In genomic region chr17:40307691-40308289, GRCh38 we compare ENCODE assay signal across 13 cellular contexts. TPM values are rescaled to one million over a fixed set of nuclear protein-coding genes. Genes with fewer than 3 reads are reported as not detected.
DNase-seq lines count a peak whose midpoint lies in the region; ATAC-seq and TF ChIP-seq lines count a peak whose summit lies in the region.
"Had no signal": no experiment of that assay in that cellular context is flagged by ENCODE, and none has a peak within 500 bp of the region (broad histone marks: within the 10 kb centered on the region; RNA-seq: fewer than 3 reads in every experiment).

No MANE protein-coding gene starts in this region.

- no peaks in the 10 kb centered on the region for H3K9me3 Mint-ChIP-seq in stimulated activated naive CD8-positive, alpha-beta T cell treated with anti-CD3 and anti-CD28 coated beads, Interleukin-15, amount 100 ng/mL, for 72 hours
- H3K9me3 Mint-ChIP-seq in CD8-positive, alpha-beta T cell: no peaks in the 10 kb centered on the region
- H3K9me3 Mint-ChIP-seq: natural killer cell treated with Interleukin-12 subunit alpha and Interleukin-12 subunit beta and Interleukin-15 and Interleukin-18, amount 100 ng/mL, for 72 hours had no signal

- H2BK15ac ChIP-seq in mesendoderm (replicated peaks; ENCODE audit: low read depth): no peak overlapping the region

- H3K4me3 ChIP-seq in ascending aorta (no peak overlapping the region), mesendoderm (ENCODE audit: low read length) (no peak overlapping the region)
- no peak overlapping the region for H3K4me3 ChIP-seq in CD8-positive, alpha-beta T cell (ENCODE audit: low read depth, low read length)
- H3K4me3 ChIP-seq: HAP-1 had no signal

- H3K79me1 ChIP-seq in mesendoderm (ENCODE audit: low read length): peaks cover 3% of the 10 kb centered on the region

- no peak overlapping the region for H2BK120ac ChIP-seq in mesendoderm (ENCODE audit: low read depth, low read length)

- H3K4me2 ChIP-seq in mesendoderm (ENCODE audit: low read length): no peak overlapping the region

- no peak overlapping the region for H3K4ac ChIP-seq in mesendoderm (ENCODE audit: low read depth, low read length)

- no peak overlapping the region for H4K5ac ChIP-seq in mesendoderm (ENCODE audit: low read length)

- peaks cover 18% of the 10 kb centered on the region for H3K4me1 Mint-ChIP-seq in stimulated activated naive CD8-positive, alpha-beta T cell treated with anti-CD3 and anti-CD28 coated beads, Interleukin-15, amount 100 ng/mL, for 72 hours
- peaks cover 15% of the 10 kb centered on the region for H3K4me1 Mint-ChIP-seq in CD8-positive, alpha-beta T cell (ENCODE audit: low read depth)

- peaks cover 2% of the 10 kb centered on the region for H3K79me2 ChIP-seq in mesendoderm (ENCODE audit: control insufficient read depth, insufficient read depth, low read length)

- H2AK5ac ChIP-seq in mesendoderm (ENCODE audit: low read length): no peak overlapping the region

- no peak for TF ChIP-seq CTCF in ascending aorta (IDR thresholded peaks at IDR 0.05)
- no peak for TF ChIP-seq CTCF in CD8-positive, alpha-beta T cell (IDR thresholded peaks at IDR 0.05)

- peak overlapping the region; percentile 42 for H3K18ac ChIP-seq in mesendoderm (ENCODE audit: low read length)

- DNase-seq in stimulated activated naive CD8-positive, alpha-beta T cell treated with anti-CD3 and anti-CD28 coated beads, Interleukin-15, Interleukin-2, amounts not matched to agents 100 U/mL and 50 U/mL, for 24 hours: peak; percentile 8
- no peak for DNase-seq in stimulated activated naive CD8-positive, alpha-beta T cell treated with anti-CD3 and anti-CD28 coated beads, Interleukin-15, amount 100 ng/mL, for 72 hours
- DNase-seq in ascending aorta (ENCODE audit: low spot score in 2 of 2): peak in 1 of 2 donors; percentile 63
- no peak for DNase-seq in mesendoderm
- DNase-seq in mesenteric fat pad (ENCODE audit: low spot score): no peak
- no peak for DNase-seq in CD8-positive, alpha-beta T cell
- DNase-seq: amniotic stem cell, NCI-H526 had no signal

- H3K4me3 Mint-ChIP-seq in stimulated activated naive CD8-positive, alpha-beta T cell treated with anti-CD3 and anti-CD28 coated beads, Interleukin-15, amount 100 ng/mL, for 72 hours: no peak overlapping the region
- H3K4me3 Mint-ChIP-seq in CD8-positive, alpha-beta T cell: no peak overlapping the region
- H3K4me3 Mint-ChIP-seq: natural killer cell treated with Interleukin-12 subunit alpha and Interleukin-12 subunit beta and Interleukin-15 and Interleukin-18, amount 100 ng/mL, for 72 hours had no signal

- no peak overlapping the region for H4K8ac ChIP-seq in mesendoderm (ENCODE audit: low read depth, low read length)

- no peaks in the 10 kb centered on the region for H3K27me3 ChIP-seq in ascending aorta
- H3K27me3 ChIP-seq in mesendoderm (ENCODE audit: insufficient read depth, low read length, poor library complexity): no peaks in the 10 kb centered on the region
- H3K27me3 ChIP-seq in CD8-positive, alpha-beta T cell (ENCODE audit: insufficient read depth, low read length): no peaks in the 10 kb centered on the region

- no peaks in the 10 kb centered on the region for H3K27me3 Mint-ChIP-seq in stimulated activated naive CD8-positive, alpha-beta T cell treated with anti-CD3 and anti-CD28 coated beads, Interleukin-15, amount 100 ng/mL, for 72 hours
- no peaks in the 10 kb centered on the region for H3K27me3 Mint-ChIP-seq in CD8-positive, alpha-beta T cell (ENCODE audit: low read depth)
- H3K27me3 Mint-ChIP-seq: natural killer cell treated with Interleukin-12 subunit alpha and Interleukin-12 subunit beta and Interleukin-15 and Interleukin-18, amount 100 ng/mL, for 72 hours had no signal

- no peaks in the 10 kb centered on the region for H3K36me3 Mint-ChIP-seq in CD8-positive, alpha-beta T cell

- no peak overlapping the region for H3K23ac ChIP-seq in mesendoderm (ENCODE audit: low read length)

- peak overlapping the region; percentile 8 for H3K9ac ChIP-seq in mesendoderm (ENCODE audit: low read length)

- H3K56ac ChIP-seq in mesendoderm (ENCODE audit: low read length): peak overlapping the region; percentile 53

- H3K27ac Mint-ChIP-seq in stimulated activated naive CD8-positive, alpha-beta T cell treated with anti-CD3 and anti-CD28 coated beads, Interleukin-15, amount 100 ng/mL, for 72 hours: no peak overlapping the region
- no peak overlapping the region for H3K27ac Mint-ChIP-seq in CD8-positive, alpha-beta T cell
- H3K27ac Mint-ChIP-seq: natural killer cell treated with Interleukin-12 subunit alpha and Interleukin-12 subunit beta and Interleukin-15 and Interleukin-18, amount 100 ng/mL, for 72 hours had no signal

- intact Hi-C loops in ascending aorta (cut with DNase I): loop anchor here (5.0 kb wide), 1 partner anchor 230 kb away; no protein-coding TSS in a partner anchor
- intact Hi-C loops in CD8-positive, alpha-beta T cell (cut with DNase I, micrococcal nuclease): loop anchor here in 1 of 2 experiments (2.0 kb wide), 1 partner anchor 15 kb away; no protein-coding TSS in a partner anchor

- peak overlapping the region; percentile 42 for H2BK5ac ChIP-seq in mesendoderm (ENCODE audit: low read length)

- H3K27ac ChIP-seq in ascending aorta: peak overlapping the region; percentile 1 to 11
- H3K27ac ChIP-seq in mesendoderm (ENCODE audit: low read depth, low read length): no peak overlapping the region
- no peak overlapping the region for H3K27ac ChIP-seq in CD8-positive, alpha-beta T cell (ENCODE audit: low read depth, low read length)
- H3K27ac ChIP-seq: VCaP had no signal

- H3K4me1 ChIP-seq in ascending aorta: peaks cover 39 to 51% of the 10 kb centered on the region in 2 donors
- peaks cover 23% of the 10 kb centered on the region for H3K4me1 ChIP-seq in mesendoderm (ENCODE audit: control insufficient read depth, low read depth, low read length)
- peaks cover 81% of the 10 kb centered on the region for H3K4me1 ChIP-seq in CD8-positive, alpha-beta T cell (ENCODE audit: insufficient read depth, low read length)

- H3K36me3 ChIP-seq in ascending aorta (no peaks in the 10 kb centered on the region), mesendoderm (ENCODE audit: control insufficient read depth, insufficient read depth, low read length) (peaks cover 5% of the 10 kb centered on the region)
- H3K36me3 ChIP-seq in CD8-positive, alpha-beta T cell (ENCODE audit: insufficient read depth, low read length): no peaks in the 10 kb centered on the region

- POLR2A ChIA-PET in CD8-positive, alpha-beta T cell (lab: Charles Lee): interaction anchor here (0.8 to 7.4 kb wide), 10 partner anchors 8 to 240 kb away, joined by 3 to 51 read pairs (median 3); no protein-coding TSS in a partner anchor

- no peak for ATAC-seq in stimulated activated naive CD8-positive, alpha-beta T cell treated with anti-CD3 and anti-CD28 coated beads, Interleukin-15, Interleukin-2, amounts not matched to agents 100 U/mL and 50 U/mL, for 24 hours
- ATAC-seq in stimulated activated naive CD8-positive, alpha-beta T cell treated with anti-CD3 and anti-CD28 coated beads, Interleukin-15, amount 100 ng/mL, for 72 hours: no peak
- ATAC-seq in GM21717 (IDR thresholded peaks at IDR 0.05; ENCODE audit: unreplicated experiment): no peak
- no peak for ATAC-seq in CD8-positive, alpha-beta T cell
- ATAC-seq in HG03469 (IDR thresholded peaks at IDR 0.05; ENCODE audit: unreplicated experiment): no peak
- ATAC-seq: natural killer cell treated with Interleukin-12 subunit alpha and Interleukin-12 subunit beta and Interleukin-15 and Interleukin-18, amount 100 ng/mL, for 72 hours had no signal

- WGBS in mesendoderm (ENCODE audit: extremely low coverage, insufficient coverage, low lambda C conversion rate): no CpG with 5 or more reads among the region's 3 CpGs

- no peaks in the 10 kb centered on the region for H3K9me3 ChIP-seq in ascending aorta
- H3K9me3 ChIP-seq in CD8-positive, alpha-beta T cell (ENCODE audit: low read length): no peaks in the 10 kb centered on the region
- H3K9me3 ChIP-seq: HAP-1 had no signal

- CTCF ChIA-PET in CD8-positive, alpha-beta T cell (lab: Charles Lee): interaction anchor here (0.8 to 34.6 kb wide), 12 partner anchors 8 to 281 kb away, joined by 3 to 1103 read pairs (median 5); partner anchors contain the start of gene GJD3

RNA-seq across cellular contexts. Expression of gene RARA, which starts 1.2 kb away (rescaled TPM):
- total RNA-seq in ascending aorta (77.3 TPM), mesenteric fat pad (70.3 TPM)
- 30.6 TPM for polyA plus RNA-seq in mesendoderm (2013, experiment 1 of 2)
- 29.9 TPM for polyA plus RNA-seq in mesendoderm (2013, experiment 2 of 2)
- 100 to 1,000 TPM; 133 TPM for total RNA-seq in CD8-positive, alpha-beta T cell

RNA-seq across cellular contexts. Expression of gene CDC6, which starts 20.1 kb away (rescaled TPM):
- total RNA-seq in ascending aorta: 1.2 TPM
- polyA plus RNA-seq in mesendoderm (2013, experiment 1 of 2): 114 TPM
- polyA plus RNA-seq in mesendoderm (2013, experiment 2 of 2): 117 TPM
- total RNA-seq in mesenteric fat pad: 2.4 TPM
- 1 to 10 TPM; 2.0 to 2.9 TPM for total RNA-seq in CD8-positive, alpha-beta T cell

RNA-seq across cellular contexts. Expression of gene GJD3, which starts 56.7 kb away (rescaled TPM):
- total RNA-seq in ascending aorta (not detected), mesenteric fat pad (0.77 TPM)
- not detected for polyA plus RNA-seq in mesendoderm (2013, experiment 1 of 2)
- not detected for polyA plus RNA-seq in mesendoderm (2013, experiment 2 of 2)
- total RNA-seq in CD8-positive, alpha-beta T cell: not detected
- total RNA-seq: natural killer cell treated with Interleukin-12 subunit alpha and Interleukin-12 subunit beta and Interleukin-15 and Interleukin-18, amount 100 ng/mL, for 72 hours had no signal

Comparison
In these comparisons a context has a peak if more than half of its experiments do, and no peak if none do; other contexts are left out.
1. H3K27ac ChIP-seq: peak in ascending aorta (2 of 2); none in mesendoderm (single experiment) and CD8-positive, alpha-beta T cell (single experiment).